8 cellular contexts compared by ENCODE assay signal in genomic region chr10:21732067-21732772, GRCh38.
DNase-seq lines count a peak whose midpoint lies in the region; ATAC-seq and TF ChIP-seq lines count a peak whose summit lies in the region.

No MANE protein-coding gene starts in this region.

- no peak for ATAC-seq in HG03280 (IDR thresholded peaks at IDR 0.05; ENCODE audit: unreplicated experiment)

- peaks cover 23% of the 10 kb centered on the region for H3K4me1 Mint-ChIP-seq in activated CD4-positive, alpha-beta T cell treated with anti-CD3 and anti-CD28 coated beads, Interleukin-2, amount 10 ng/mL, durations not matched to agents 24 days and 14 days
- peaks cover 32% of the 10 kb centered on the region for H3K4me1 Mint-ChIP-seq in nephron

- TF ChIP-seq CTCF in HFF-Myc (IDR thresholded peaks at IDR 0.05; ENCODE audit: low read depth, low read length, missing control alignments) (peak; percentile 96), NB4 (IDR thresholded peaks at IDR 0.05; ENCODE audit: low read depth, low read length) (peak; percentile 52), fibroblast of pulmonary artery (IDR thresholded peaks at IDR 0.05; ENCODE audit: low read length, missing control alignments) (no peak), nephron (IDR thresholded peaks at IDR 0.05; ENCODE audit: unreplicated experiment in 3 of 3) (peak; percentile 94 to 95 (median 95))

- H3K27me3 Mint-ChIP-seq in activated CD4-positive, alpha-beta T cell treated with anti-CD3 and anti-CD28 coated beads, Interleukin-2, amount 10 ng/mL, durations not matched to agents 24 days and 14 days: no peaks in the 10 kb centered on the region
- no peaks in the 10 kb centered on the region for H3K27me3 Mint-ChIP-seq in nephron (ENCODE audit: low read depth)

- H3K4me3 Mint-ChIP-seq in activated CD4-positive, alpha-beta T cell treated with anti-CD3 and anti-CD28 coated beads, Interleukin-2, amount 10 ng/mL, durations not matched to agents 24 days and 14 days: no peak overlapping the region
- H3K4me3 Mint-ChIP-seq in nephron: no peak overlapping the region

- no peak overlapping the region for H3K27ac Mint-ChIP-seq in activated CD4-positive, alpha-beta T cell treated with anti-CD3 and anti-CD28 coated beads, Interleukin-2, amount 10 ng/mL, durations not matched to agents 24 days and 14 days
- peak overlapping the region; percentile 20 to 78 (median 76) for H3K27ac Mint-ChIP-seq in nephron

- H3K9me3 Mint-ChIP-seq in activated CD4-positive, alpha-beta T cell treated with anti-CD3 and anti-CD28 coated beads, Interleukin-2, amount 10 ng/mL, durations not matched to agents 24 days and 14 days: no peaks in the 10 kb centered on the region
- no peaks in the 10 kb centered on the region for H3K9me3 Mint-ChIP-seq in nephron

- intact Hi-C loops in activated CD4-positive, alpha-beta T cell treated with anti-CD3 and anti-CD28 coated beads, Interleukin-2, amount 10 ng/mL, durations not matched to agents 24 days and 14 days (cut with micrococcal nuclease): loop anchor here (1.0 to 10.0 kb wide), 2 partner anchors 223 to 237 kb away; no protein-coding TSS in a partner anchor

- peaks cover 33% of the 10 kb centered on the region for H3K36me3 Mint-ChIP-seq in activated CD4-positive, alpha-beta T cell treated with anti-CD3 and anti-CD28 coated beads, Interleukin-2, amount 10 ng/mL, durations not matched to agents 24 days and 14 days (ENCODE audit: low read depth)
- peaks cover 47% of the 10 kb centered on the region for H3K36me3 Mint-ChIP-seq in nephron (ENCODE audit: low read depth)

- no peak for TF ChIP-seq POLR2A in NB4 (IDR thresholded peaks at IDR 0.05; ENCODE audit: extremely low read depth, insufficient read length)

- H3K4me3 ChIP-seq in HFF-Myc (replicated peaks; ENCODE audit: low read depth, low read length): no peak overlapping the region
- no peak overlapping the region for H3K4me3 ChIP-seq in NB4 (ENCODE audit: low read depth, low read length)
- no peak overlapping the region for H3K4me3 ChIP-seq in fibroblast of pulmonary artery (replicated peaks; ENCODE audit: low read depth, low read length)

- DNase-seq in stimulated activated CD4-positive, alpha-beta T cell treated with anti-CD3 and anti-CD28 coated beads, Interleukin-15, amount 100 ng/mL, for 24 hours: peak; percentile 42
- DNase-seq in stimulated activated CD4-positive, alpha-beta T cell treated with anti-CD3 and anti-CD28 coated beads, Interleukin-4, amount 100 ng/mL, for 24 hours: no peak
- DNase-seq in HFF-Myc (ENCODE audit: extremely low read depth, low read depth) (peak; percentile 66), NB4 (ENCODE audit: low read depth) (peak; percentile 71), fibroblast of pulmonary artery (ENCODE audit: low read depth) (peak; percentile 86)
- peak; percentile 84 for DNase-seq in activated CD4-positive, alpha-beta T cell treated with anti-CD3 and anti-CD28 coated beads, Interleukin-2, amount 10 ng/mL, durations not matched to agents 24 days and 14 days
